Comparison of ENCODE assay signal across 16 cellular contexts in the genomic region with DNA sequence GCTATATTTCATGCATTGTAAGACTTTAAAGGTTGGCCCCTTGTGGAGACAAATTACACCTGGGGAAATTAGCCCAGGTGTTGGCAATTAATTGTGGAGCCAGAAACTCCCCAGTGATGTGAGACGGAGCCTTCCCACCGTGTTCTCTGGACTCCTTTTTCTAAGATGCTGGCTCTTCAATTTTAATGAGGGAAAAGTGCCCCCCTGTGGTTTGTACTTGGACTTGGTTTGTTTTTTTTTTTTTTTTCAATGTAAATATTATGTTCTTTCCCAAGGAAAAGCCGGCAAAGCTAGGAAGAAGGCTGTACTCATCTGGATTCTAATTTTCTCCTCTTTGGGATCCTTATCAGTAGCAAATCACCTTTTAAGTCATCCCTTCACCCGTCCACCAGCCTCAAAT. TPM values are rescaled to one million over a fixed set of nuclear protein-coding genes. Genes with fewer than 3 reads are reported as not detected.
A peak's percentile ranks its signal among the peaks of the same experiment; 100 is the strongest.
DNase-seq lines count a peak whose midpoint lies in the region; FAIRE-seq and TF ChIP-seq lines count a peak whose summit lies in the region.
"Had no signal": no experiment of that assay in that cellular context is flagged by ENCODE, and none has a peak within 500 bp of the region (broad histone marks: within the 10 kb centered on the region; RNA-seq: fewer than 3 reads in every experiment).

No MANE protein-coding gene starts in this region.

- intact Hi-C loops in dorsolateral prefrontal cortex (cut with DNase I), result no loop called here

- H3K27me3 ChIP-seq in bronchial epithelial cell (ENCODE audit: control insufficient read depth, insufficient read depth, low read length) (no peaks in the 10 kb centered on the region), dorsolateral prefrontal cortex (peaks cover 0 to 27% (median 3%) of the 10 kb centered on the region in 45 donors)
- H3K27me3 ChIP-seq: body of pancreas had no signal

- H3K27ac Mint-ChIP-seq in neural crest cell (ENCODE audit: unreplicated experiment), result no peak overlapping the region
- H3K27ac Mint-ChIP-seq: activated B cell treated with CpG ODN at 0.5 μM for 24 hours had no signal

- H3K36me3 Mint-ChIP-seq in neural crest cell (ENCODE audit: low read depth), result no peaks in the 10 kb centered on the region

- no peak for TF ChIP-seq POLR2A in GM12891 (IDR thresholded peaks at IDR 0.05; ENCODE audit: low read depth, low read length)

- peak; percentile 25 for DNase-seq in DMS53 (lab: John Stamatoyannopoulos, UW)
- DNase-seq in DMS53 treated with DMSO at 0.1 percent for 48 hours (lab: John Stamatoyannopoulos, UW; ENCODE audit: unreplicated experiment), result no peak
- DNase-seq in NCI-H1417 treated with DMSO at 0.1 percent for 48 hours (lab: John Stamatoyannopoulos, UW), result peak; percentile 39
- peak; percentile 19 for DNase-seq in bronchial epithelial cell (ENCODE audit: low read depth)
- no peak for DNase-seq in neural crest cell (ENCODE audit: low read depth, low spot score)
- no peak for DNase-seq in GM12891 (ENCODE audit: insufficient read length, low spot score)
- no peak for DNase-seq in dorsolateral prefrontal cortex
- DNase-seq in substantia nigra (lab: John Stamatoyannopoulos, UW), result no peak
- DNase-seq: activated B cell treated with CpG ODN at 0.5 μM for 24 hours; activated T-cell treated with anti-CD3 and anti-CD28 coated beads, Interleukin-2, amount 50 U/mL, for 4 hours; body of pancreas; DND-41; NCI-H2081 treated with DMSO at 0.1 percent for 48 hours; stimulated activated CD4-positive, alpha-beta T cell treated with anti-CD3 and anti-CD28 coated beads, Interleukin-2, amount 100 ng/mL, for 24 hours; stimulated activated naive CD4-positive, alpha-beta T cell treated with Interleukin-2 at 50 U/mL for 16 hours had no signal

- peaks cover 38% of the 10 kb centered on the region for H3K27me3 Mint-ChIP-seq in neural crest cell (ENCODE audit: low read depth)

- no peak overlapping the region for H3K4me3 ChIP-seq in bronchial epithelial cell (ENCODE audit: low read depth, low read length)
- H3K4me3 ChIP-seq in dorsolateral prefrontal cortex, result no peak overlapping the region
- H3K4me3 ChIP-seq: body of pancreas had no signal

- no peaks in the 10 kb centered on the region for H3K36me3 ChIP-seq in bronchial epithelial cell (ENCODE audit: control insufficient read depth, insufficient read depth, low read length)

- H3K9me3 Mint-ChIP-seq in neural crest cell, result no peaks in the 10 kb centered on the region

- no peaks in the 10 kb centered on the region for H3K4me1 Mint-ChIP-seq in neural crest cell
- H3K4me1 Mint-ChIP-seq: activated B cell treated with CpG ODN at 0.5 μM for 24 hours had no signal

- peak; percentile 1 for TF ChIP-seq CTCF in bronchial epithelial cell (IDR thresholded peaks at IDR 0.05; ENCODE audit: insufficient read depth, low read length, severe bottlenecking)
- peak; percentile 34 for TF ChIP-seq CTCF in neural crest cell (conservative IDR thresholded peaks at IDR 0.05)
- TF ChIP-seq CTCF in dorsolateral prefrontal cortex (IDR thresholded peaks at IDR 0.05 in 54 of 56, conservative IDR thresholded peaks at IDR 0.05 in 2 of 56; ENCODE audit: low read depth in 1 of 56, partially characterized antibody in 56 of 56), result peak in 16 of 56 donors; percentile 10 to 32 (median 18)

- no peak overlapping the region for H3K27ac ChIP-seq in dorsolateral prefrontal cortex
- no peak overlapping the region for H3K27ac ChIP-seq in substantia nigra (ENCODE audit: low read depth, low read length, poor library complexity, severe bottlenecking)
- H3K27ac ChIP-seq: body of pancreas had no signal

- FAIRE-seq in bronchial epithelial cell (lab: Jason Lieb, UNC), result no peak
- no peak for FAIRE-seq in GM12891 (lab: Jason Lieb, UNC)
- FAIRE-seq: GM18507 had no signal

- no peak overlapping the region for H3K4me3 Mint-ChIP-seq in neural crest cell
- H3K4me3 Mint-ChIP-seq: activated B cell treated with CpG ODN at 0.5 μM for 24 hours; activated T-cell treated with anti-CD3 and anti-CD28 coated beads, Interleukin-2, amount 50 U/mL, for 4 hours had no signal

TF ChIP-seq in GM12891, 5 proteins besides CTCF, POLR2A, EP300 and RAD21:
- TF ChIP-seq POU2F2 (IDR thresholded peaks at IDR 0.05; ENCODE audit: low read depth, low read length) (no peak), POLR2AphosphoS5 (IDR thresholded peaks at IDR 0.05; ENCODE audit: low read depth, low read length) (no peak)

RNA-seq across cellular contexts. Expression of a gene that starts 20.2 kb away (rescaled TPM):
- 0.53 and 4.4 TPM in 2 replicates for total RNA-seq in bronchial epithelial cell
- not detected in 2 replicates for total RNA-seq in neural crest cell
- not detected for polyA plus RNA-seq in GM12891 (2012; ENCODE audit: low read depth, missing spikeins)
- total RNA-seq in dorsolateral prefrontal cortex, result 1 to 10 TPM in 116 of 120 experiments, under 1 TPM in 4; 0.63 to 7.4 (median 3.4) TPM
- total RNA-seq: body of pancreas had no signal

Comparison
In these comparisons a context has a peak if more than half of its experiments do, and no peak if none do; other contexts are left out.
1. DNase-seq: peak in DMS53 (single experiment), NCI-H1417 treated with DMSO at 0.1 percent for 48 hours (single experiment) and bronchial epithelial cell (single experiment); none in DMS53 treated with DMSO at 0.1 percent for 48 hours (single experiment), neural crest cell (single experiment), GM12891 (single experiment), dorsolateral prefrontal cortex (0 of 10) and substantia nigra (0 of 49).